1 cellular context compared by ENCODE assay signal in genomic region chr1:38525343-38525948, GRCh38.
TF ChIP-seq lines count a peak whose summit lies in the region.

No MANE protein-coding gene starts in this region.

TF ChIP-seq in K562, 482 proteins besides CTCF, POLR2A, EP300 and RAD21 (continued from another document):
- TF ChIP-seq CTCFL (IDR thresholded peaks at IDR 0.05; ENCODE audit: borderline replicate concordance, insufficient read depth, low read depth, low read length, poor library complexity, severe bottlenecking) (no peak), ZEB2 (IDR thresholded peaks at IDR 0.05) (no peak), ZNF408 (CRISPR knock-in tag; IDR thresholded peaks at IDR 0.05; ENCODE audit: low read depth) (no peak), E2F5 (CRISPR knock-in tag; IDR thresholded peaks at IDR 0.05) (no peak), HDAC3 (IDR thresholded peaks at IDR 0.05; ENCODE audit: borderline replicate concordance, partially characterized antibody) (peak; percentile 42), HMG20A (CRISPR knock-in tag; conservative IDR thresholded peaks at IDR 0.05) (no peak), MITF (IDR thresholded peaks at IDR 0.05) (no peak), CBX3 (IDR thresholded peaks at IDR 0.05; ENCODE audit: borderline replicate concordance in 1 of 2, low read length in 2 of 2) (peak in 1 of 2 experiments; percentile 85; a peak in 2 of 3 replicates), ATF4 (CRISPR knock-in tag; IDR thresholded peaks at IDR 0.05) (no peak), PRMT5 (CRISPR knock-in tag; IDR thresholded peaks at IDR 0.05) (no peak), POLR2B (IDR thresholded peaks at IDR 0.05; ENCODE audit: low read depth, partially characterized antibody) (no peak), EP400 (IDR thresholded peaks at IDR 0.05) (peak; percentile 31; the same call in 1 of the 2 replicates), IRF2 (CRISPR knock-in tag; IDR thresholded peaks at IDR 0.05) (no peak), RBM22 (IDR thresholded peaks at IDR 0.05; ENCODE audit: low read depth, low read length, poor library complexity, severe bottlenecking) (no peak), TAF7 (tag; IDR thresholded peaks at IDR 0.05) (no peak), RBM25 (IDR thresholded peaks at IDR 0.05; ENCODE audit: low read depth, low read length, severe bottlenecking) (peak; percentile 100), TCF3 (CRISPR knock-in tag; IDR thresholded peaks at IDR 0.05) (no peak), KLF6 (CRISPR knock-in tag; IDR thresholded peaks at IDR 0.05; ENCODE audit: borderline replicate concordance) (no peak), RCOR1 (IDR thresholded peaks at IDR 0.05; ENCODE audit: borderline replicate concordance in 1 of 2, low read depth in 2 of 2, low read length in 2 of 2) (peak in 1 of 2 experiments; percentile 95; a peak in 2 of 4 replicates)
